Comparison of ENCODE assay signal across 9 cellular contexts in the genomic region with DNA sequence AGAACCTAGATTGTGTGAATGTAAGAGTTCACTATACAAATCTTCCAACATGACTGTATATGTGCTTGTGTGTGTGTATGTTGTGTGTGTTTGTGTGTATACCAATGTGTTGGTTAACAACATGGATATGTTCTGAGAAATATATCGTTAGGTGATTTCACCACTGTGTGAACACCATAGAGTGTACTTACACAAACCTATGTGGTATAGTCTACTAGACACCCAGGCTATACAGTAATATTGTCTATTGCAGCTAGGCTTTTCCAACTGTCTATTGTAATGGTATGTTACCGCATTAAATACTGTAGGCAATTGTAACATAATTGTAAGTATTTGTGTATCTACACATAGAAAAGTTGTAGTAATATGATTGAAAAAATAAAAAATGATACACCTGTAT.
"Had no signal": no experiment of that assay in that cellular context is flagged by ENCODE, and none has a peak within 500 bp of the region (broad histone marks: within the 10 kb centered on the region; RNA-seq: fewer than 3 reads in every experiment).

No MANE protein-coding gene starts in this region.

- H2AFZ ChIP-seq: GM23248 had no signal

- ATAC-seq: HCT116, K562 had no signal

- H3K4me3 ChIP-seq: GM23248, HAP-1, K562 had no signal

- H3K9me3 ChIP-seq: HAP-1 had no signal

- H3K27ac ChIP-seq: GM23248 had no signal

- H3K36me3 ChIP-seq: HAP-1 had no signal

- DNase-seq: GM23248, GOT3, H7, HFFc6, IMR-90, KG1 had no signal

- H3K4me1 ChIP-seq: HAP-1 had no signal
